ENCODE assay signal across 13 cellular contexts in genomic region chr16:2664522-2665096, GRCh38. TPM values are rescaled to one million over a fixed set of nuclear protein-coding genes. Genes with fewer than 3 reads are reported as not detected.
DNase-seq lines count a peak whose midpoint lies in the region; ATAC-seq lines count a peak whose summit lies in the region.
"Had no signal": no experiment of that assay in that cellular context is flagged by ENCODE, and none has a peak within 500 bp of the region (broad histone marks: within the 10 kb centered on the region; RNA-seq: fewer than 3 reads in every experiment).

No MANE protein-coding gene starts in this region.

- in situ Hi-C loops in ACHN (cut with HindIII; ENCODE audit: low pct_ligation_motif_present, low pct_unique_long_range_greater_than_20kb, low sequenced_read_pairs): no loop called here

- H3K4me3 Mint-ChIP-seq in activated naive CD8-positive, alpha-beta T cell: no peak overlapping the region
- H3K4me3 Mint-ChIP-seq: activated CD4-positive, alpha-beta T cell treated with anti-CD3 and anti-CD28 coated beads, Interleukin-2, amount 10 ng/mL, durations not matched to agents 7 days and 5 days had no signal

- peak overlapping the region; percentile 83 for H3K27ac Mint-ChIP-seq in activated naive CD8-positive, alpha-beta T cell
- H3K27ac Mint-ChIP-seq: activated CD4-positive, alpha-beta T cell treated with anti-CD3 and anti-CD28 coated beads, Interleukin-2, amount 10 ng/mL, durations not matched to agents 7 days and 5 days had no signal

- H3K36me3 Mint-ChIP-seq in activated naive CD8-positive, alpha-beta T cell: peaks cover 4% of the 10 kb centered on the region

- peak; percentile 15 for DNase-seq in NCI-H1092 treated with DMSO at 0.1 percent for 48 hours (lab: John Stamatoyannopoulos, UW)
- no peak for DNase-seq in NCI-H1092 (lab: John Stamatoyannopoulos, UW)
- DNase-seq in NCI-H1105 (lab: John Stamatoyannopoulos, UW): peak; percentile 34
- peak; percentile 38 for DNase-seq in mucosa of gallbladder (ENCODE audit: low spot score)
- no peak for DNase-seq in ACHN
- DNase-seq in DMS153 (lab: John Stamatoyannopoulos, UW): no peak
- DNase-seq: activated CD4-positive, alpha-beta T cell treated with anti-CD3 and anti-CD28 coated beads, Interleukin-2, amount 10 ng/mL, durations not matched to agents 7 days and 5 days; anterior cingulate cortex; DMS53; NCI-H524; SK-N-SH had no signal

- H3K9me3 Mint-ChIP-seq in activated naive CD8-positive, alpha-beta T cell (ENCODE audit: low read depth): no peaks in the 10 kb centered on the region
- H3K9me3 Mint-ChIP-seq: activated CD4-positive, alpha-beta T cell treated with anti-CD3 and anti-CD28 coated beads, Interleukin-2, amount 10 ng/mL, durations not matched to agents 7 days and 5 days had no signal

- no peak for ATAC-seq in GM21390 (IDR thresholded peaks at IDR 0.05; ENCODE audit: unreplicated experiment)

- H3K27me3 Mint-ChIP-seq in activated naive CD8-positive, alpha-beta T cell: no peaks in the 10 kb centered on the region
- H3K27me3 Mint-ChIP-seq: activated CD4-positive, alpha-beta T cell treated with anti-CD3 and anti-CD28 coated beads, Interleukin-2, amount 10 ng/mL, durations not matched to agents 7 days and 5 days had no signal

- peaks cover 34% of the 10 kb centered on the region for H3K4me1 Mint-ChIP-seq in activated naive CD8-positive, alpha-beta T cell (ENCODE audit: low read depth)

RNA-seq across cellular contexts. Expression of gene KCTD5, which starts 17.7 kb away (rescaled TPM):
- 18.6 TPM for total RNA-seq in mucosa of gallbladder

RNA-seq across cellular contexts. Expression of gene PRSS27, which starts 55.4 kb away (rescaled TPM):
- total RNA-seq in mucosa of gallbladder: 0.52 TPM

Comparison
In these comparisons a context has a peak if more than half of its experiments do, and no peak if none do; other contexts are left out.
1. DNase-seq: peak in NCI-H1092 treated with DMSO at 0.1 percent for 48 hours (single experiment), NCI-H1105 (single experiment) and mucosa of gallbladder (single experiment); none in NCI-H1092 (single experiment), ACHN (single experiment) and DMS153 (single experiment).